16 cellular contexts compared by ENCODE assay signal in genomic region chr3:52752045-52752660, GRCh38. TPM values are rescaled to one million over a fixed set of nuclear protein-coding genes. Genes with fewer than 3 reads are reported as not detected.
DNase-seq lines count a peak whose midpoint lies in the region; ATAC-seq and TF ChIP-seq lines count a peak whose summit lies in the region.
"Had no signal": no experiment of that assay in that cellular context is flagged by ENCODE, and none has a peak within 500 bp of the region (broad histone marks: within the 10 kb centered on the region; RNA-seq: fewer than 3 reads in every experiment).

No MANE protein-coding gene starts in this region.

- H3K36me3 Mint-ChIP-seq in activated CD8-positive, alpha-beta T cell treated with anti-CD3 and anti-CD28 coated beads, Interleukin-2, amount 10 ng/mL, durations not matched to agents 7 days and 5 days (ENCODE audit: low read depth), result peaks cover 39% of the 10 kb centered on the region
- H3K36me3 Mint-ChIP-seq in activated CD8-positive, alpha-beta T cell treated with anti-CD3 and anti-CD28 coated beads for 36 hours (ENCODE audit: low read depth), result peaks cover 20% of the 10 kb centered on the region

- H3K4me1 ChIP-seq in ovary (ENCODE audit: insufficient read depth), result no peaks in the 10 kb centered on the region
- H3K4me1 ChIP-seq: right atrium auricular region had no signal

- no peak overlapping the region for H3K27ac ChIP-seq in ovary
- H3K27ac ChIP-seq: right atrium auricular region had no signal

- CTCF ChIA-PET in activated CD8-positive, alpha-beta T cell treated with anti-CD3 and anti-CD28 coated beads, Interleukin-2, amount 10 ng/mL, durations not matched to agents 7 days and 5 days (lab: Charles Lee), result no interaction called here
- CTCF ChIA-PET in activated CD8-positive, alpha-beta T cell treated with anti-CD3 and anti-CD28 coated beads for 36 hours (lab: Charles Lee), result no interaction called here

- ATAC-seq in activated CD8-positive, alpha-beta T cell treated with anti-CD3 and anti-CD28 coated beads, Interleukin-2, amount 10 ng/mL, durations not matched to agents 7 days and 5 days, result no peak
- no peak for ATAC-seq in activated CD8-positive, alpha-beta T cell treated with anti-CD3 and anti-CD28 coated beads for 36 hours
- ATAC-seq: activated T-helper 17 cell treated with anti-CD3 and anti-CD28 coated beads, Interleukin-2, amount 50 U/mL, for 72 hours had no signal

- H3K4me3 ChIP-seq in choroid plexus epithelial cell (ENCODE audit: low read depth, low read length) (no peak overlapping the region), ovary (no peak overlapping the region)
- H3K4me3 ChIP-seq: right atrium auricular region had no signal

- H3K27me3 Mint-ChIP-seq in activated CD8-positive, alpha-beta T cell treated with anti-CD3 and anti-CD28 coated beads, Interleukin-2, amount 10 ng/mL, durations not matched to agents 7 days and 5 days (ENCODE audit: low read depth), result no peaks in the 10 kb centered on the region
- no peaks in the 10 kb centered on the region for H3K27me3 Mint-ChIP-seq in activated CD8-positive, alpha-beta T cell treated with anti-CD3 and anti-CD28 coated beads for 36 hours
- H3K27me3 Mint-ChIP-seq: activated T-helper 17 cell treated with anti-CD3 and anti-CD28 coated beads, Interleukin-2, amount 50 U/mL, for 72 hours had no signal

- H3K36me3 ChIP-seq in ovary, result no peaks in the 10 kb centered on the region

- DNase-seq in activated CD8-positive, alpha-beta T cell treated with anti-CD3 and anti-CD28 coated beads, Interleukin-2, amount 10 ng/mL, durations not matched to agents 7 days and 5 days, result no peak
- no peak for DNase-seq in activated CD8-positive, alpha-beta T cell treated with anti-CD3 and anti-CD28 coated beads for 36 hours
- peak; percentile 12 for DNase-seq in choroid plexus epithelial cell (ENCODE audit: low read depth)
- no peak for DNase-seq in DMS79 treated with DMSO at 0.1 percent for 48 hours (lab: John Stamatoyannopoulos, UW)
- no peak for DNase-seq in ovary
- DNase-seq in NCI-H2029 treated with DMSO at 0.1 percent for 48 hours (lab: John Stamatoyannopoulos, UW), result no peak
- DNase-seq: GF-D8; glutamatergic neuron; KBM-7; midbrain; NCI-H1417; NK-92 treated with Interleukin-12 subunit alpha and Interleukin-12 subunit beta, amount 100 ng/mL, for 24 hours had no signal

- no peaks in the 10 kb centered on the region for H3K9me3 ChIP-seq in ovary
- H3K9me3 ChIP-seq: right atrium auricular region had no signal

- H3K4me3 Mint-ChIP-seq in activated CD8-positive, alpha-beta T cell treated with anti-CD3 and anti-CD28 coated beads, Interleukin-2, amount 10 ng/mL, durations not matched to agents 7 days and 5 days, result no peak overlapping the region
- H3K4me3 Mint-ChIP-seq in activated CD8-positive, alpha-beta T cell treated with anti-CD3 and anti-CD28 coated beads for 36 hours, result no peak overlapping the region
- H3K4me3 Mint-ChIP-seq: activated T-helper 17 cell treated with anti-CD3 and anti-CD28 coated beads, Interleukin-2, amount 50 U/mL, for 72 hours had no signal

- H3K4me1 Mint-ChIP-seq in activated CD8-positive, alpha-beta T cell treated with anti-CD3 and anti-CD28 coated beads, Interleukin-2, amount 10 ng/mL, durations not matched to agents 7 days and 5 days (ENCODE audit: low read depth), result no peaks in the 10 kb centered on the region
- no peaks in the 10 kb centered on the region for H3K4me1 Mint-ChIP-seq in activated CD8-positive, alpha-beta T cell treated with anti-CD3 and anti-CD28 coated beads for 36 hours (ENCODE audit: low read depth)
- H3K4me1 Mint-ChIP-seq: activated T-helper 17 cell treated with anti-CD3 and anti-CD28 coated beads, Interleukin-2, amount 50 U/mL, for 72 hours had no signal

- H3K9me3 Mint-ChIP-seq in activated CD8-positive, alpha-beta T cell treated with anti-CD3 and anti-CD28 coated beads, Interleukin-2, amount 10 ng/mL, durations not matched to agents 7 days and 5 days (ENCODE audit: insufficient read depth), result no peaks in the 10 kb centered on the region
- no peaks in the 10 kb centered on the region for H3K9me3 Mint-ChIP-seq in activated CD8-positive, alpha-beta T cell treated with anti-CD3 and anti-CD28 coated beads for 36 hours
- H3K9me3 Mint-ChIP-seq: activated T-helper 17 cell treated with anti-CD3 and anti-CD28 coated beads, Interleukin-2, amount 50 U/mL, for 72 hours had no signal

- H3K27ac Mint-ChIP-seq in activated CD8-positive, alpha-beta T cell treated with anti-CD3 and anti-CD28 coated beads, Interleukin-2, amount 10 ng/mL, durations not matched to agents 7 days and 5 days, result peak overlapping the region; percentile 1
- no peak overlapping the region for H3K27ac Mint-ChIP-seq in activated CD8-positive, alpha-beta T cell treated with anti-CD3 and anti-CD28 coated beads for 36 hours
- H3K27ac Mint-ChIP-seq: activated T-helper 17 cell treated with anti-CD3 and anti-CD28 coated beads, Interleukin-2, amount 50 U/mL, for 72 hours had no signal

- TF ChIP-seq POLR2A in ovary (IDR thresholded peaks at IDR 0.05), result no peak

- intact Hi-C loops in activated CD8-positive, alpha-beta T cell treated with anti-CD3 and anti-CD28 coated beads for 36 hours (cut with micrococcal nuclease), result no loop called here
- intact Hi-C loops in ovary (cut with DNase I), result no loop called here

- no peak for TF ChIP-seq EP300 in ovary (IDR thresholded peaks at IDR 0.05)

- WGBS in ovary, 3 donors, result 93 to 97% (median 97%) methylated on average over 3 of the region's 3 CpGs

- POLR2A ChIA-PET in activated CD8-positive, alpha-beta T cell treated with anti-CD3 and anti-CD28 coated beads, Interleukin-2, amount 10 ng/mL, durations not matched to agents 7 days and 5 days (lab: Charles Lee), result no interaction called here
- POLR2A ChIA-PET in activated CD8-positive, alpha-beta T cell treated with anti-CD3 and anti-CD28 coated beads for 36 hours (lab: Charles Lee), result no interaction called here

- H3K27me3 ChIP-seq in ovary, result no peaks in the 10 kb centered on the region
- H3K27me3 ChIP-seq: right atrium auricular region had no signal

- TF ChIP-seq CTCF in activated CD8-positive, alpha-beta T cell treated with anti-CD3 and anti-CD28 coated beads for 36 hours (IDR thresholded peaks at IDR 0.05), result no peak
- TF ChIP-seq CTCF in choroid plexus epithelial cell (conservative IDR thresholded peaks at IDR 0.05; ENCODE audit: low read depth, low read length) (no peak), ovary (IDR thresholded peaks at IDR 0.05) (no peak)

RNA-seq across cellular contexts. Expression of gene NEK4, which starts 18.6 kb away (rescaled TPM):
- 10 to 100 TPM; 21.9 to 23.7 TPM for total RNA-seq in activated CD8-positive, alpha-beta T cell treated with anti-CD3 and anti-CD28 coated beads, Interleukin-2, amount 10 ng/mL, durations not matched to agents 7 days and 5 days
- total RNA-seq in activated CD8-positive, alpha-beta T cell treated with anti-CD3 and anti-CD28 coated beads for 36 hours, result 10 to 100 TPM; 16.2 to 18.4 TPM
- total RNA-seq in ovary, result 10 to 100 TPM; 20.1 to 45.9 (median 32.8) TPM
- 10 to 100 TPM in 1 of 2 donors, 1 to 10 TPM in 1; 8.5 to 12.0 TPM for polyA plus RNA-seq in ovary

RNA-seq across cellular contexts. Expression of gene ITIH1, which starts 25.2 kb away (rescaled TPM):
- total RNA-seq in activated CD8-positive, alpha-beta T cell treated with anti-CD3 and anti-CD28 coated beads, Interleukin-2, amount 10 ng/mL, durations not matched to agents 7 days and 5 days, result not detected
- total RNA-seq in activated CD8-positive, alpha-beta T cell treated with anti-CD3 and anti-CD28 coated beads for 36 hours, result not detected
- total RNA-seq in ovary, result under 1 TPM in 3 of 7 donors, not detected in 4; 0.42 to 0.79 (median 0.53) TPM
- under 1 TPM in 1 of 2 donors, not detected in 1; 0.45 TPM for polyA plus RNA-seq in ovary
- total RNA-seq: activated T-helper 17 cell treated with anti-CD3 and anti-CD28 coated beads, Interleukin-2, amount 50 U/mL, for 72 hours; right atrium auricular region; SK-MEL-5; temporal lobe had no signal

RNA-seq across cellular contexts. Expression of gene ITIH3, which starts 42.4 kb away (rescaled TPM):
- not detected for total RNA-seq in activated CD8-positive, alpha-beta T cell treated with anti-CD3 and anti-CD28 coated beads, Interleukin-2, amount 10 ng/mL, durations not matched to agents 7 days and 5 days
- total RNA-seq in activated CD8-positive, alpha-beta T cell treated with anti-CD3 and anti-CD28 coated beads for 36 hours, result not detected
- total RNA-seq in ovary, result 1 to 10 TPM in 5 of 7 donors, under 1 TPM in 2; 0.23 to 3.1 (median 1.2) TPM
- 10 to 100 TPM in 1 of 2 donors, 1 to 10 TPM in 1; 3.3 to 14.2 TPM for polyA plus RNA-seq in ovary
- total RNA-seq: activated T-helper 17 cell treated with anti-CD3 and anti-CD28 coated beads, Interleukin-2, amount 50 U/mL, for 72 hours; temporal lobe had no signal

RNA-seq across cellular contexts. Expression of gene SPCS1, which starts 46.2 kb away (rescaled TPM):
- total RNA-seq in activated CD8-positive, alpha-beta T cell treated with anti-CD3 and anti-CD28 coated beads, Interleukin-2, amount 10 ng/mL, durations not matched to agents 7 days and 5 days, result 100 to 1,000 TPM in 1 of 2 experiments, 10 to 100 TPM in 1; 96.1 to 105 TPM
- 100 to 1,000 TPM; 116 to 120 TPM for total RNA-seq in activated CD8-positive, alpha-beta T cell treated with anti-CD3 and anti-CD28 coated beads for 36 hours
- 100 to 1,000 TPM in 2 of 7 donors, 10 to 100 TPM in 5; 67.7 to 104 (median 80.3) TPM for total RNA-seq in ovary
- polyA plus RNA-seq in ovary, result 100 to 1,000 TPM; 138 to 216 TPM

RNA-seq across cellular contexts. Expression of gene GLT8D1, which starts 46.6 kb away (rescaled TPM):
- 10 to 100 TPM; 36.4 to 38.2 TPM for total RNA-seq in activated CD8-positive, alpha-beta T cell treated with anti-CD3 and anti-CD28 coated beads, Interleukin-2, amount 10 ng/mL, durations not matched to agents 7 days and 5 days
- total RNA-seq in activated CD8-positive, alpha-beta T cell treated with anti-CD3 and anti-CD28 coated beads for 36 hours, result 10 to 100 TPM; 34.0 to 35.0 TPM
- total RNA-seq in ovary, result 10 to 100 TPM; 42.3 to 67.8 (median 57.4) TPM
- 10 to 100 TPM; 63.2 to 72.9 TPM for polyA plus RNA-seq in ovary
